Comparison of ENCODE assay signal across 1 cellular context in genomic region chr1:217522280-217522679, GRCh38.
TF ChIP-seq lines count a peak whose summit lies in the region.

No MANE protein-coding gene starts in this region.

TF ChIP-seq in A549, 52 proteins besides CTCF, POLR2A, EP300 and RAD21 (continued from another document):
- TF ChIP-seq HMGXB4 (CRISPR knock-in tag; IDR thresholded peaks at IDR 0.05; ENCODE audit: borderline replicate concordance) (no peak), PHF8 (IDR thresholded peaks at IDR 0.05; ENCODE audit: borderline replicate concordance, low read depth) (no peak)
